Comparison of ENCODE assay signal across 1 cellular context in the genomic region with DNA sequence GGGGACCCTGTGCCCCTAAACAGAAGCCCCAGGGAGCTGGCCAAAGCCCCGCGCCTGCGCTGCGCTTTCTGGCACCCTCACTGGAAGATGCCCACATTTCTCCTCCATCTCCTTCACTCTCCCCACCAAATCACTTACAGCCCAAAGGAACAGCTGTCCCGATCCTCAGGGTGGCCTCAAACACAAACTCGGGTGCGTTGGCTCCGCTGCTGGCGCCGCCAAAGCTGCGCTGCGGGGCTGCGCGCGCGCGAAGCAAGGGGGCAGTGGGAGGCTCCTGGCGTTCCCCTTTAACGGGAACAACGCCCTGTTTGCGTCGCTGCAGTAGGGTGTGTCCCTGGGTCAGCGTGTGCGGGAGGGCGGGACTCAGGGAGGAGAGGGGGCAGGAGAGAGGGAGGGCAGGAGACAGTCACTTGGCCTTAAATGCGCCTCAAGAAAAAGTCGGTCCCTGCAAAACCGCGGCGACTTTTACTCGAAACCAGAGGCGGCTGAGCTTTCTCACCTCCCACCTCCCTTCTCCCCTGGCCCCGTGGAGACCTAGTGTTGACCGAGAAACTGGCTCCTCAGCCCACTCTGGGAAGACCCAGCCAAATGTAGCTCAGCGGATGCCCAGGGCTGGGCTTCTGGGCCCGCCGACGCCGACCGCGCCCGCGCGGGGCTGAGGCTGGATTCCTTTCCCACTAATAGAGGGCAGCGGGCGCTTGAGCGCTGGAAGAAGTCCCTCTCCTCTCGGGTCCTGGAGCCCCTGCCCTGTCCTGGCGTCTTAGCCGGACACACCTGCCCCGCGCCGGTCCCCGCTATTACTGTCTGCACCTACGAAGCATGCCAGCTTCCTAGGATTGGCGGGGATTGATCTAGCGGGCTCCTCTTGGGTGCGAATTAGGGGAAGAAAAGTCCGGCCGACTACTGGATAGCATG.
TF ChIP-seq lines count a peak whose summit lies in the region.

No MANE protein-coding gene starts in this region.

TF ChIP-seq in K562, 482 proteins besides CTCF, POLR2A, EP300 and RAD21 (continued from another document and continues in another):
- TF ChIP-seq ZKSCAN3 (CRISPR knock-in tag; IDR thresholded peaks at IDR 0.05), result no peak
- TF ChIP-seq ZNF311 (CRISPR knock-in tag; IDR thresholded peaks at IDR 0.05), result no peak
- peak; percentile 90 for TF ChIP-seq ZFP91 (CRISPR knock-in tag; IDR thresholded peaks at IDR 0.05)
- TF ChIP-seq, protein P1, sequence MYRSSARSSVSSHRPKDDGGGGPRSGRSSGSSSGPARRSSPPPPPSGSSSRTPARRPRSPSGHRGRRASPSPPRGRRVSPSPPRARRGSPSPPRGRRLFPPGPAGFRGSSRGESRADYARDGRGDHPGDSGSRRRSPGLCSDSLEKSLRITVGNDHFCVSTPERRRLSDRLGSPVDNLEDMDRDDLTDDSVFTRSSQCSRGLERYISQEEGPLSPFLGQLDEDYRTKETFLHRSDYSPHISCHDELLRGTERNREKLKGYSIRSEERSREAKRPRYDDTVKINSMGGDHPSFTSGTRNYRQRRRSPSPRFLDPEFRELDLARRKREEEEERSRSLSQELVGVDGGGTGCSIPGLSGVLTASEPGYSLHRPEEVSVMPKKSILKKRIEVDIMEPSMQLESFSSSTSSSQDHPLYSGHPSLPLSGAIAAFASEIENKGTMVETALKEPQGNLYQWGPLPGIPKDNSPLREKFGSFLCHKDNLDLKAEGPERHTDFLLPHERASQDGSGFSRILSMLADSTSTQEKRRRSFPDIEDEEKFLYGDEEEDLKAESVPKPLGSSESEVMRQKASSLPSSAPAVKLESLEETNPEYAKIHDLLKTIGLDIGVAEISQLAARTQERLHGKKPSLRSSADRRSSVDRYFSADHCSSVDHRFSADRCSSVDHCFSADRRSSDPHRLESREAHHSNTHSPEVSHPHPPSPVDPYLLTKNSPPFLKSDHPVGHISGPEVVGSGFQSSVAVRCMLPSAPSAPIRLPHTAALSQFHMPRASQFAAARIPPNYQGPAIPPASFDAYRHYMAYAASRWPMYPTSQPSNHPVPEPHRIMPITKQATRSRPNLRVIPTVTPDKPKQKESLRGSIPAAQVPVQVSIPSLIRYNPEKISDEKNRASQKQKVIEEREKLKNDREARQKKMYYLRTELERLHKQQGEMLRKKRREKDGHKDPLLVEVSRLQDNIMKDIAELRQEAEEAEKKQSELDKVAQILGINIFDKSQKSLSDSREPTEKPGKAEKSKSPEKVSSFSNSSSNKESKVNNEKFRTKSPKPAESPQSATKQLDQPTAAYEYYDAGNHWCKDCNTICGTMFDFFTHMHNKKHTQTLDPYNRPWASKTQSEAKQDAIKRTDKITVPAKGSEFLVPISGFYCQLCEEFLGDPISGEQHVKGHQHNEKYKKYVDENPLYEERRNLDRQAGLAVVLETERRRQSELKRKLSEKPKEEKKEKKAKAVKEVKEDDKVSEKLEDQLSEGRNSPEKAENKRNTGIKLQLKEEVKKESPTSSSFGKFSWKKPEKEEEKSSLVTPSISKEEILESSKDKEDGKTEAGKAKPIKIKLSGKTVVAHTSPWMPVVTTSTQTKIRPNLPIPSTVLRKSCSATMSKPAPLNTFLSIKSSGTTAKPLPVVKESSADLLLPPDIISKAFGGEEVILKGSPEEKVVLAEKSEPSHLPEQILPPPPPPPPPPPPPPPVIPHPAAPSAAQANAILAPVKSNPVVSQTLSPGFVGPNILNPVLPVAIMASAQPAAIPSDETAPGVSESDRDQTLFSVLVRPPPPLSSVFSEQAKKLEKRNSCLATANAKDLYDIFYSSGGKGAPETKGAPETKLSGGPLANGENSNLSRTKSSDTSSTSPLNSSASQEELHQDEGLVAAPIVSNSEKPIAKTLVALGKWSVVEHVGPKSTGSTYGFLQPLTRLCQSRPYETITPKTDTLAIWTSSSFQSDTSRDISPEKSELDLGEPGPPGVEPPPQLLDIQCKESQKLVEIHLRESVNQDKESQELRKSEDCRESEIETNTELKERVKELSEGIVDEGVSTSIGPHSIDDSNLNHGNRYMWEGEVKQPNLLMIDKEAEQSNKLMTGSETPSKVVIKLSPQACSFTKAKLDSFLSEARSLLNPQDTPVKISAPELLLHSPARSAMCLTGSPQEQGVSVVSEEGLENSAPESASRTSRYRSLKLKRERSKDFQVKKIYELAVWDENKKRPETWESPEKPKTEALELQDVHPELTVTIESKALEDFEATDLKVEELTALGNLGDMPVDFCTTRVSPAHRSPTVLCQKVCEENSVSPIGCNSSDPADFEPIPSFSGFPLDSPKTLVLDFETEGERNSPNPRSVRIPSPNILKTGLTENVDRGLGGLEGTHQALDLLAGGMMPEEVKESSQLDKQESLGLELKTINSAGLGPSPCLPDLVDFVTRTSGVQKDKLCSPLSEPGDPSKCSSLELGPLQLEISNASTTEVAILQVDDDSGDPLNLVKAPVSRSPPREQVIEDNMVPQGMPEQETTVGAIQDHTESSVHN (IDR thresholded peaks at IDR 0.05; ENCODE audit: borderline replicate concordance in 1 of 2, low read depth in 1 of 2), result no peak
- no peak for TF ChIP-seq POU5F1 (IDR thresholded peaks at IDR 0.05; ENCODE audit: borderline replicate concordance, low read depth, low read length, partially characterized antibody)
- no peak for TF ChIP-seq ZNF121 (CRISPR knock-in tag; conservative IDR thresholded peaks at IDR 0.05)
- TF ChIP-seq YBX1 (IDR thresholded peaks at IDR 0.05), result no peak
- no peak for TF ChIP-seq POLR2AphosphoS2 (IDR thresholded peaks at IDR 0.05; ENCODE audit: low read length)
- no peak for TF ChIP-seq MCM3 (IDR thresholded peaks at IDR 0.05)
- no peak for TF ChIP-seq ESRRA (IDR thresholded peaks at IDR 0.05; ENCODE audit: borderline replicate concordance, low read depth)
- 0 out of 4 replicates have a peak, but pooled peaks of 1 of the 2 experiments have one; percentile 26 for TF ChIP-seq UBTF (IDR thresholded peaks at IDR 0.05; ENCODE audit: borderline replicate concordance in 1 of 2, low read depth in 2 of 2, low read length in 2 of 2)
- no peak for TF ChIP-seq CBFA2T2 (conservative IDR thresholded peaks at IDR 0.05)
- TF ChIP-seq NCOA1 (IDR thresholded peaks at IDR 0.05; ENCODE audit: low read depth), result no peak
- TF ChIP-seq KDM4B (IDR thresholded peaks at IDR 0.05; ENCODE audit: borderline replicate concordance in 2 of 2, low read depth in 1 of 2), result no peak
- TF ChIP-seq HOMEZ (CRISPR knock-in tag; IDR thresholded peaks at IDR 0.05), result no peak
- TF ChIP-seq USF2 (CRISPR knock-in tag; IDR thresholded peaks at IDR 0.05), result no peak
- no peak for TF ChIP-seq SAFB2 (IDR thresholded peaks at IDR 0.05; ENCODE audit: borderline replicate concordance, low read depth, low read length, severe bottlenecking)
- TF ChIP-seq, protein P2, sequence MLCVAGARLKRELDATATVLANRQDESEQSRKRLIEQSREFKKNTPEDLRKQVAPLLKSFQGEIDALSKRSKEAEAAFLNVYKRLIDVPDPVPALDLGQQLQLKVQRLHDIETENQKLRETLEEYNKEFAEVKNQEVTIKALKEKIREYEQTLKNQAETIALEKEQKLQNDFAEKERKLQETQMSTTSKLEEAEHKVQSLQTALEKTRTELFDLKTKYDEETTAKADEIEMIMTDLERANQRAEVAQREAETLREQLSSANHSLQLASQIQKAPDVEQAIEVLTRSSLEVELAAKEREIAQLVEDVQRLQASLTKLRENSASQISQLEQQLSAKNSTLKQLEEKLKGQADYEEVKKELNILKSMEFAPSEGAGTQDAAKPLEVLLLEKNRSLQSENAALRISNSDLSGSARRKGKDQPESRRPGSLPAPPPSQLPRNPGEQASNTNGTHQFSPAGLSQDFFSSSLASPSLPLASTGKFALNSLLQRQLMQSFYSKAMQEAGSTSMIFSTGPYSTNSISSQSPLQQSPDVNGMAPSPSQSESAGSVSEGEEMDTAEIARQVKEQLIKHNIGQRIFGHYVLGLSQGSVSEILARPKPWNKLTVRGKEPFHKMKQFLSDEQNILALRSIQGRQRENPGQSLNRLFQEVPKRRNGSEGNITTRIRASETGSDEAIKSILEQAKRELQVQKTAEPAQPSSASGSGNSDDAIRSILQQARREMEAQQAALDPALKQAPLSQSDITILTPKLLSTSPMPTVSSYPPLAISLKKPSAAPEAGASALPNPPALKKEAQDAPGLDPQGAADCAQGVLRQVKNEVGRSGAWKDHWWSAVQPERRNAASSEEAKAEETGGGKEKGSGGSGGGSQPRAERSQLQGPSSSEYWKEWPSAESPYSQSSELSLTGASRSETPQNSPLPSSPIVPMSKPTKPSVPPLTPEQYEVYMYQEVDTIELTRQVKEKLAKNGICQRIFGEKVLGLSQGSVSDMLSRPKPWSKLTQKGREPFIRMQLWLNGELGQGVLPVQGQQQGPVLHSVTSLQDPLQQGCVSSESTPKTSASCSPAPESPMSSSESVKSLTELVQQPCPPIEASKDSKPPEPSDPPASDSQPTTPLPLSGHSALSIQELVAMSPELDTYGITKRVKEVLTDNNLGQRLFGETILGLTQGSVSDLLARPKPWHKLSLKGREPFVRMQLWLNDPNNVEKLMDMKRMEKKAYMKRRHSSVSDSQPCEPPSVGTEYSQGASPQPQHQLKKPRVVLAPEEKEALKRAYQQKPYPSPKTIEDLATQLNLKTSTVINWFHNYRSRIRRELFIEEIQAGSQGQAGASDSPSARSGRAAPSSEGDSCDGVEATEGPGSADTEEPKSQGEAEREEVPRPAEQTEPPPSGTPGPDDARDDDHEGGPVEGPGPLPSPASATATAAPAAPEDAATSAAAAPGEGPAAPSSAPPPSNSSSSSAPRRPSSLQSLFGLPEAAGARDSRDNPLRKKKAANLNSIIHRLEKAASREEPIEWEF (CRISPR knock-in tag; IDR thresholded peaks at IDR 0.05), result no peak
- no peak for TF ChIP-seq ZNF431 (CRISPR knock-in tag; IDR thresholded peaks at IDR 0.05)
- TF ChIP-seq GTF3C2 (IDR thresholded peaks at IDR 0.05; ENCODE audit: borderline replicate concordance, extremely low read depth, insufficient read length), result no peak
- TF ChIP-seq LCOR (CRISPR knock-in tag; IDR thresholded peaks at IDR 0.05), result peak; percentile 54; the same call in 1 of the 2 replicates
- TF ChIP-seq RAD51 (IDR thresholded peaks at IDR 0.05; ENCODE audit: borderline replicate concordance, low read depth), result no peak
- TF ChIP-seq, protein P3, sequence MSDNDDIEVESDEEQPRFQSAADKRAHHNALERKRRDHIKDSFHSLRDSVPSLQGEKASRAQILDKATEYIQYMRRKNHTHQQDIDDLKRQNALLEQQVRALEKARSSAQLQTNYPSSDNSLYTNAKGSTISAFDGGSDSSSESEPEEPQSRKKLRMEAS (CRISPR knock-in tag; IDR thresholded peaks at IDR 0.05), result peak; percentile 17; the same call in 1 of the 2 replicates
- no peak for TF ChIP-seq SP1 (CRISPR knock-in tag; IDR thresholded peaks at IDR 0.05)
- no peak for TF ChIP-seq XRCC5 (IDR thresholded peaks at IDR 0.05; ENCODE audit: low read depth, low read length)
